18 cellular contexts compared by ENCODE assay signal in the genomic region with DNA sequence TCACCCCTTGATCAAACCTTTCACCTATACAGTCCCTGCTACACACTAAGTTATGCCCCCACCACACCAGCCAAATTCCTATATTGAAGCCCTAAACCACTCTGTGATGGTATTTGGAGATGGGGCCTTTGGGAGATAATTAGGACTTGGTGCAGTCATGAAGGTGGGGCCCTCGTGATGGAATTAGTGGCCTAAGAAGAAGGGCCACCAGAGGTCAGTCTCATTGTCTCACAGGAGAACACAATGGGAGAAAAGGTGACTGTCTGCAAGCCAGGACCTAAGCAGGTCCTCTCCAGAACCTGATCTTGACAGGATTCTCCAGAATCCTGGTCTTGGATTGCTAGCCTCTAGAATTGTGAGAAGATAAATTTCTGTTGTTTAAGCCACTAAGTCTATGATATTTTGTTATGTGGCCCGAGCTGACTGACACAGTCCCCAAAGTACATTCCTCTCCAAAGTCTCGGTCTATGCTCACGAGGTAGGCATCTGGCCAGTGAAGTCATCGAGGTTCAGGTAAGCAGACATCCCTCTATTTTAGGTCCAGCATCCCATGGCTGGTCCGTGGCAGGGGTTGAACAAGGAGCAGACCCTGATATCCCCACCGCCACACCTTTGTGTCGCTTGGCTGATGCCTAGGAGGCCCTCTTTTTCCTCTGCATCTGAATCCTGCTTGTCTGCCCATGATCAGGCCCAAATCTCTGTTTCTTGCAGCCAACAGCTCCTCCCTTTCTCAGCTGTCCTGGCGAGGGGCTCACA.
DNase-seq lines count a peak whose midpoint lies in the region; ATAC-seq and TF ChIP-seq lines count a peak whose summit lies in the region.
"Had no signal": no experiment of that assay in that cellular context is flagged by ENCODE, and none has a peak within 500 bp of the region (broad histone marks: within the 10 kb centered on the region; RNA-seq: fewer than 3 reads in every experiment).

No MANE protein-coding gene starts in this region.

- no peaks in the 10 kb centered on the region for H3K9me3 Mint-ChIP-seq in activated CD4-positive, alpha-beta T cell treated with anti-CD3 and anti-CD28 coated beads for 36 hours (ENCODE audit: low read depth)
- H3K9me3 Mint-ChIP-seq in activated naive CD8-positive, alpha-beta T cell treated with anti-CD3 and anti-CD28 coated beads for 36 hours = peaks cover 4% of the 10 kb centered on the region
- H3K9me3 Mint-ChIP-seq: dendritic cell treated with granulocyte-macrophage colony-stimulating factor and Interleukin-4, amounts not matched to agents 40 ng/mL and 50 ng/mL, for 4 days had no signal

- BruUV-seq in A673 (replicated peaks; lab: Mats Ljungman, UMichigan) = no TSS peak

- H3K4me3 Mint-ChIP-seq in activated CD4-positive, alpha-beta T cell treated with anti-CD3 and anti-CD28 coated beads for 36 hours = peak overlapping the region; percentile 1
- no peak overlapping the region for H3K4me3 Mint-ChIP-seq in activated naive CD8-positive, alpha-beta T cell treated with anti-CD3 and anti-CD28 coated beads for 36 hours
- H3K4me3 Mint-ChIP-seq: dendritic cell treated with granulocyte-macrophage colony-stimulating factor and Interleukin-4, amounts not matched to agents 40 ng/mL and 50 ng/mL, for 4 days had no signal

- H3K4me3 ChIP-seq in Karpas-422 (ENCODE audit: low read length) = no peak overlapping the region
- no peak overlapping the region for H3K4me3 ChIP-seq in A673 (ENCODE audit: low read depth, low read length, poor library complexity, severe bottlenecking)
- H3K4me3 ChIP-seq in colonic mucosa = no peak overlapping the region
- H3K4me3 ChIP-seq: esophagus squamous epithelium, tibial nerve had no signal

- H3K9ac ChIP-seq in Karpas-422 (ENCODE audit: low read length) (no peak overlapping the region), colonic mucosa (ENCODE audit: low read depth in 2 of 2, low read length in 2 of 2) (no peak overlapping the region)

- H3K36me3 Mint-ChIP-seq in activated CD4-positive, alpha-beta T cell treated with anti-CD3 and anti-CD28 coated beads for 36 hours (ENCODE audit: low read depth) = peaks cover 71% of the 10 kb centered on the region
- peaks cover 81% of the 10 kb centered on the region for H3K36me3 Mint-ChIP-seq in activated naive CD8-positive, alpha-beta T cell treated with anti-CD3 and anti-CD28 coated beads for 36 hours

- no peaks in the 10 kb centered on the region for H3K9me3 ChIP-seq in Karpas-422 (ENCODE audit: low read length)
- no peaks in the 10 kb centered on the region for H3K9me3 ChIP-seq in A673 (ENCODE audit: low read depth, low read length, poor library complexity, severe bottlenecking)
- H3K9me3 ChIP-seq in colonic mucosa = no peaks in the 10 kb centered on the region
- H3K9me3 ChIP-seq: esophagus squamous epithelium, neutrophil, tibial nerve had no signal

- H3K4me1 ChIP-seq in Karpas-422 (ENCODE audit: low read length) = peaks cover 22% of the 10 kb centered on the region
- H3K4me1 ChIP-seq in A673 (ENCODE audit: insufficient read depth, low read length, poor library complexity, severe bottlenecking) = no peaks in the 10 kb centered on the region
- H3K4me1 ChIP-seq in colonic mucosa = no peaks in the 10 kb centered on the region

- H4K20me1 ChIP-seq in Karpas-422 (ENCODE audit: insufficient read depth, low read depth, low read length) = no peaks in the 10 kb centered on the region

- peak overlapping the region; percentile 58; the same call in 1 of the 2 replicates for H3K27ac ChIP-seq in Karpas-422 (ENCODE audit: low read length)
- no peak overlapping the region for H3K27ac ChIP-seq in A673 (ENCODE audit: low read depth, low read length, poor library complexity, severe bottlenecking)
- H3K27ac ChIP-seq in colonic mucosa = no peak overlapping the region
- H3K27ac ChIP-seq: neutrophil had no signal

- CTCF ChIA-PET in activated CD4-positive, alpha-beta T cell treated with anti-CD3 and anti-CD28 coated beads for 36 hours (lab: Charles Lee) = interaction anchor here (0.5 to 2.1 kb wide), 4 partner anchors 17 to 222 kb away, joined by 3 to 10 read pairs (median 4); no protein-coding TSS in a partner anchor
- CTCF ChIA-PET in A673 (lab: Charles Lee) = interaction anchor here (0.5 to 0.8 kb wide), 2 partner anchors 220 to 429 kb away, joined by 3 to 8 read pairs; no protein-coding TSS in a partner anchor

- H3K27me3 Mint-ChIP-seq in activated CD4-positive, alpha-beta T cell treated with anti-CD3 and anti-CD28 coated beads for 36 hours = no peaks in the 10 kb centered on the region
- no peaks in the 10 kb centered on the region for H3K27me3 Mint-ChIP-seq in activated naive CD8-positive, alpha-beta T cell treated with anti-CD3 and anti-CD28 coated beads for 36 hours
- H3K27me3 Mint-ChIP-seq: dendritic cell treated with granulocyte-macrophage colony-stimulating factor and Interleukin-4, amounts not matched to agents 40 ng/mL and 50 ng/mL, for 4 days had no signal

- H3K9me2 ChIP-seq in Karpas-422 (replicated peaks; ENCODE audit: insufficient read depth, low read length) = no peaks in the 10 kb centered on the region

- H3K36me3 ChIP-seq in Karpas-422 (ENCODE audit: insufficient read depth, low read length) = peaks cover 39% of the 10 kb centered on the region
- no peaks in the 10 kb centered on the region for H3K36me3 ChIP-seq in A673 (ENCODE audit: insufficient read depth, low read length, poor library complexity, severe bottlenecking)
- H3K36me3 ChIP-seq in colonic mucosa = no peaks in the 10 kb centered on the region
- H3K36me3 ChIP-seq: neutrophil had no signal

- POLR2A ChIA-PET in activated CD4-positive, alpha-beta T cell treated with anti-CD3 and anti-CD28 coated beads for 36 hours (lab: Charles Lee) = interaction anchor here (0.7 to 1.9 kb wide), 5 partner anchors 77 to 127 kb away, joined by 3 to 6 read pairs (median 3); no protein-coding TSS in a partner anchor
- POLR2A ChIA-PET in A673 (lab: Charles Lee; ENCODE audit: low non-redundant PET) = no interaction called here

- no peak for DNase-seq in activated CD4-positive, alpha-beta T cell treated with anti-CD3 and anti-CD28 coated beads for 36 hours
- DNase-seq in activated CD4-positive, alpha-beta T cell treated with anti-CD3 and anti-CD28 coated beads for 4 hours = no peak
- DNase-seq in Karpas-422 = no peak
- no peak for DNase-seq in activated naive CD8-positive, alpha-beta T cell treated with anti-CD3 and anti-CD28 coated beads for 36 hours
- DNase-seq in posterior vena cava (ENCODE audit: low spot score) = peak; percentile 68
- no peak for DNase-seq in NCI-H2171 (lab: John Stamatoyannopoulos, UW)
- no peak for DNase-seq in A673 (ENCODE audit: low spot score)
- DNase-seq in colonic mucosa = no peak
- DNase-seq: activated T-cell treated with anti-CD3 and anti-CD28 coated beads, Interleukin-2, amount 50 U/mL, for 1 hour; head of caudate nucleus; NCI-H2029; NCI-H526 treated with DMSO at 0.1 percent for 48 hours; right cardiac atrium; stimulated activated CD4-positive, alpha-beta T cell treated with anti-CD3 and anti-CD28 coated beads, Interleukin-2, amount 100 ng/mL, for 48 hours had no signal

- peaks cover 91% of the 10 kb centered on the region for H3K4me1 Mint-ChIP-seq in activated CD4-positive, alpha-beta T cell treated with anti-CD3 and anti-CD28 coated beads for 36 hours
- peaks cover 70% of the 10 kb centered on the region for H3K4me1 Mint-ChIP-seq in activated naive CD8-positive, alpha-beta T cell treated with anti-CD3 and anti-CD28 coated beads for 36 hours

- no peaks in the 10 kb centered on the region for H3K27me3 ChIP-seq in Karpas-422 (ENCODE audit: low read length)
- no peaks in the 10 kb centered on the region for H3K27me3 ChIP-seq in A673 (replicated peaks; ENCODE audit: insufficient read depth, low read depth, low read length, poor library complexity)
- no peaks in the 10 kb centered on the region for H3K27me3 ChIP-seq in colonic mucosa
- H3K27me3 ChIP-seq: esophagus squamous epithelium, tibial nerve had no signal

- peak overlapping the region; percentile 96 for H3K27ac Mint-ChIP-seq in activated CD4-positive, alpha-beta T cell treated with anti-CD3 and anti-CD28 coated beads for 36 hours
- H3K27ac Mint-ChIP-seq in activated naive CD8-positive, alpha-beta T cell treated with anti-CD3 and anti-CD28 coated beads for 36 hours = peak overlapping the region; percentile 92

- peaks cover 14% of the 10 kb centered on the region for H3K79me2 ChIP-seq in Karpas-422 (ENCODE audit: low read length)

- no peak overlapping the region for H2AFZ ChIP-seq in Karpas-422 (ENCODE audit: low read length)

- no peak overlapping the region for H3K4me2 ChIP-seq in Karpas-422 (ENCODE audit: low read depth, low read length, poor library complexity, severe bottlenecking)

- TF ChIP-seq CTCF in A673 (conservative IDR thresholded peaks at IDR 0.05; ENCODE audit: low read depth, low read length) = no peak
- TF ChIP-seq CTCF in colonic mucosa (IDR thresholded peaks at IDR 0.05) = no peak

- intact Hi-C loops in activated CD4-positive, alpha-beta T cell treated with anti-CD3 and anti-CD28 coated beads for 36 hours (cut with DNase I, micrococcal nuclease) = loop anchor here (1.0 to 5.0 kb wide), 5 partner anchors 17 to 1066 kb away; no protein-coding TSS in a partner anchor
- intact Hi-C loops in posterior vena cava (cut with DNase I) = no loop called here
- intact Hi-C loops in A673 (cut with micrococcal nuclease; ENCODE audit: unreplicated experiment) = no loop called here
- intact Hi-C loops in colonic mucosa (cut with DNase I) = no loop called here

- ATAC-seq in activated CD4-positive, alpha-beta T cell treated with anti-CD3 and anti-CD28 coated beads for 36 hours = no peak

Comparison
In these comparisons a context has a peak if more than half of its experiments do, and no peak if none do; other contexts are left out.
1. intact Hi-C loops: an anchor here in activated CD4-positive, alpha-beta T cell treated with anti-CD3 and anti-CD28 coated beads for 36 hours (1.0 to 5.0 kb wide); none called in posterior vena cava, A673 and colonic mucosa.